Comparison of ENCODE assay signal across 1 cellular context in genomic region chr3:47010910-47011309, GRCh38.
TF ChIP-seq lines count a peak whose summit lies in the region.

No MANE protein-coding gene starts in this region.

TF ChIP-seq in H1, 55 proteins besides CTCF, POLR2A, EP300 and RAD21:
- no peak for TF ChIP-seq FOSL1 (IDR thresholded peaks at IDR 0.05; ENCODE audit: insufficient read depth, low read depth, low read length)
